In the genomic region with DNA sequence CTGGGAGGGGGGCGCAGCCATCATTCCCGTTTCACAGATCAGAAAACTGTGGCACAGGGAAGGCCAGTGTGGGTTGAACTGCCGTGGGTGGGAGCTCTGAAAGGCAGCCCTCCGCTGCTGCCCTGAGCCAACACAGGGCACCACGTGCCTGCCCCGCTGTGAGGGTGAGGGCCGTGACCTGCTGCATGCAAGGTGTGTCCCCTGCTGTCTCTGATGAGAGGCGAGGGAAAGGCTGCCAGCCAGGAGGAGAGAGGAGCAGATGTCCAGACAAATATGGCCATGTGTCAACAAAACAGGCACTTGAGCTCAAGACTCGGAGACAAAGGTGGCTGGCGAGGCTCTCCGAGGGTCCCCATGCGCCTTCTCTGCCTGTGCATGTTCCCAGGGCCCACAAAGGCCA, we compare ENCODE assay signal across 13 cellular contexts.
"Had no signal": no experiment of that assay in that cellular context is flagged by ENCODE, and none has a peak within 500 bp of the region (broad histone marks: within the 10 kb centered on the region; RNA-seq: fewer than 3 reads in every experiment).

No MANE protein-coding gene starts in this region.

- H3K9me3 Mint-ChIP-seq: activated naive CD4-positive, alpha-beta T cell treated with anti-CD3 and anti-CD28 coated beads, Interleukin-2, amount 10 ng/mL, durations not matched to agents 7 days and 5 days; mesothelial cell of epicardium; nephron progenitor cell had no signal

- H3K4me3 Mint-ChIP-seq: activated CD8-positive, alpha-beta memory T cell treated with anti-CD3 and anti-CD28 coated beads, Interleukin-2, amount 10 ng/mL, durations not matched to agents 7 days and 5 days; activated naive CD4-positive, alpha-beta T cell treated with anti-CD3 and anti-CD28 coated beads, Interleukin-2, amount 10 ng/mL, durations not matched to agents 7 days and 5 days; mesothelial cell of epicardium; nephron progenitor cell had no signal

- H3K27ac Mint-ChIP-seq: activated CD8-positive, alpha-beta memory T cell treated with anti-CD3 and anti-CD28 coated beads, Interleukin-2, amount 10 ng/mL, durations not matched to agents 7 days and 5 days; activated naive CD4-positive, alpha-beta T cell treated with anti-CD3 and anti-CD28 coated beads, Interleukin-2, amount 10 ng/mL, durations not matched to agents 7 days and 5 days; mesothelial cell of epicardium; nephron progenitor cell had no signal

- H3K36me3 Mint-ChIP-seq: activated CD8-positive, alpha-beta memory T cell treated with anti-CD3 and anti-CD28 coated beads, Interleukin-2, amount 10 ng/mL, durations not matched to agents 7 days and 5 days; activated naive CD4-positive, alpha-beta T cell treated with anti-CD3 and anti-CD28 coated beads, Interleukin-2, amount 10 ng/mL, durations not matched to agents 7 days and 5 days; mesothelial cell of epicardium had no signal

- ATAC-seq: activated CD8-positive, alpha-beta memory T cell treated with anti-CD3 and anti-CD28 coated beads, Interleukin-2, amount 10 ng/mL, durations not matched to agents 7 days and 5 days; esophagus mucosa; right cardiac atrium had no signal

- H3K27me3 Mint-ChIP-seq: activated CD8-positive, alpha-beta memory T cell treated with anti-CD3 and anti-CD28 coated beads, Interleukin-2, amount 10 ng/mL, durations not matched to agents 7 days and 5 days; activated naive CD4-positive, alpha-beta T cell treated with anti-CD3 and anti-CD28 coated beads, Interleukin-2, amount 10 ng/mL, durations not matched to agents 7 days and 5 days had no signal

- DNase-seq: activated CD4-positive, alpha-beta T cell treated with anti-CD3 and anti-CD28 coated beads, Interleukin-2, amount 50 U/mL, for 4 hours; activated CD4-positive, CD25-positive, alpha-beta regulatory T cell treated with anti-CD3 and anti-CD28 coated beads, Interleukin-2, amount 50 U/mL, for 72 hours; activated CD8-positive, alpha-beta memory T cell treated with anti-CD3 and anti-CD28 coated beads, Interleukin-2, amount 10 ng/mL, durations not matched to agents 7 days and 5 days; activated naive CD4-positive, alpha-beta T cell treated with anti-CD3 and anti-CD28 coated beads, Interleukin-2, amount 10 ng/mL, durations not matched to agents 7 days and 5 days; activated T-cell treated with anti-CD3 and anti-CD28 coated beads, Interleukin-2, amount 50 U/mL, for 1 hour; nephron progenitor cell; right cardiac atrium; small intestine; stimulated activated CD4-positive, alpha-beta T cell treated with anti-CD3 and anti-CD28 coated beads, Interleukin-4, amount 100 ng/mL, for 24 hours; stimulated activated naive CD4-positive, alpha-beta T cell treated with Interleukin-2 at 50 U/mL for 16 hours; uterus had no signal
